Comparison of ENCODE assay signal across 7 cellular contexts in genomic region chr5:159156839-159157238, GRCh38. TPM values are rescaled to one million over a fixed set of nuclear protein-coding genes. Genes with fewer than 3 reads are reported as not detected.
DNase-seq lines count a peak whose midpoint lies in the region; ATAC-seq, FAIRE-seq and TF ChIP-seq lines count a peak whose summit lies in the region.

No MANE protein-coding gene starts in this region.

- no peaks in the 10 kb centered on the region for H3K9me3 Mint-ChIP-seq in central memory CD8-positive, alpha-beta T cell

- peak; percentile 40 for DNase-seq in DND-41
- peak; percentile 68 for DNase-seq in GM20000 (ENCODE audit: low spot score)
- DNase-seq in RCC 7860 (ENCODE audit: low spot score), result peak; percentile 50
- DNase-seq in central memory CD8-positive, alpha-beta T cell (ENCODE audit: low spot score in 2 of 2), result no peak
- DNase-seq in left colon, result no peak
- DNase-seq in thyroid gland, result peak; percentile 6 to 8

- H3K27me3 Mint-ChIP-seq in central memory CD8-positive, alpha-beta T cell, result no peaks in the 10 kb centered on the region

- H3K4me3 Mint-ChIP-seq in central memory CD8-positive, alpha-beta T cell, result no peak overlapping the region

- ATAC-seq in DND-41 (ENCODE audit: insufficient read depth, low read depth) (peak; percentile 89), left colon (peak; percentile 86)
- ATAC-seq in central memory CD8-positive, alpha-beta T cell (replicated peaks; ENCODE audit: extremely low read depth, poor library complexity, severe bottlenecking), result peak; percentile 69

- H3K9me3 ChIP-seq in DND-41 (ENCODE audit: insufficient read depth, low read length, severe bottlenecking), result no peaks in the 10 kb centered on the region
- no peaks in the 10 kb centered on the region for H3K9me3 ChIP-seq in thyroid gland

- TF ChIP-seq POLR2A in thyroid gland (IDR thresholded peaks at IDR 0.05), result no peak

- H3K9ac ChIP-seq in DND-41 (ENCODE audit: low read depth, low read length), result no peak overlapping the region
- no peak overlapping the region for H3K9ac ChIP-seq in KMS-11

- WGBS in thyroid gland, 2 donors, result 2 to 6% methylated on average over 2 of the region's 2 CpGs

- H3K79me2 ChIP-seq in DND-41 (ENCODE audit: insufficient read depth, low read length) (no peaks in the 10 kb centered on the region), KMS-11 (ENCODE audit: insufficient read depth, low read depth) (no peaks in the 10 kb centered on the region)

- H3K4me2 ChIP-seq in DND-41 (ENCODE audit: insufficient read depth, low read length) (no peak overlapping the region), KMS-11 (no peak overlapping the region)

- TF ChIP-seq CTCF in DND-41 (IDR thresholded peaks at IDR 0.05; ENCODE audit: borderline replicate concordance, extremely low read depth, low read length, poor library complexity, severe bottlenecking) (peak; percentile 89), GM20000 (IDR thresholded peaks at IDR 0.05; ENCODE audit: extremely low read depth, missing control alignments) (peak; percentile 58), KMS-11 (conservative IDR thresholded peaks at IDR 0.05; ENCODE audit: low read depth, low read length) (peak; percentile 71), thyroid gland (IDR thresholded peaks at IDR 0.05) (peak; percentile 63 to 91 (median 81))

- H3K36me3 Mint-ChIP-seq in central memory CD8-positive, alpha-beta T cell (ENCODE audit: insufficient read depth), result peaks cover 33% of the 10 kb centered on the region

- H3K4me3 ChIP-seq in DND-41 (ENCODE audit: low read depth in 1 of 2, low read length in 2 of 2), result no peak overlapping the region
- no peak overlapping the region for H3K4me3 ChIP-seq in KMS-11 (IDR thresholded peaks at IDR 0.05; ENCODE audit: insufficient read depth, low read depth, low read length)
- no peak overlapping the region for H3K4me3 ChIP-seq in thyroid gland (replicated peaks in 1 of 3)

- H4K20me1 ChIP-seq in DND-41 (ENCODE audit: insufficient read depth, low read length) (0 out of 2 replicates have a peak, but pooled peaks cover 8% of the 10 kb centered on the region), KMS-11 (ENCODE audit: insufficient read depth) (no peaks in the 10 kb centered on the region)

- H3K4me1 ChIP-seq in DND-41 (ENCODE audit: insufficient read depth, low read length), result peaks cover 7% of the 10 kb centered on the region; the same call in 1 of the 2 replicates
- peaks cover 11% of the 10 kb centered on the region for H3K4me1 ChIP-seq in KMS-11 (ENCODE audit: low read depth, poor library complexity, severe bottlenecking)
- H3K4me1 ChIP-seq in thyroid gland, result no peaks in the 10 kb centered on the region

- H3K27ac Mint-ChIP-seq in central memory CD8-positive, alpha-beta T cell (ENCODE audit: low read depth), result no peak overlapping the region

- H2AFZ ChIP-seq in DND-41 (ENCODE audit: low read depth, low read length) (no peak overlapping the region), KMS-11 (ENCODE audit: low read depth) (no peak overlapping the region)

- intact Hi-C loops in left colon (cut with DNase I, micrococcal nuclease) (loop anchor here in 1 of 2 donors (10.0 kb wide), 2 partner anchors 108 to 828 kb away; partner anchors contain the start of gene UBLCP1), thyroid gland (cut with DNase I) (loop anchor here (5.0 kb wide), 2 partner anchors 50 to 105 kb away; partner anchors contain the start of genes RNF145 and UBLCP1)

- FAIRE-seq in RCC 7860 (lab: Jason Lieb, UNC), result peak; percentile 25

- H3K27me3 ChIP-seq in DND-41 (ENCODE audit: insufficient read depth, low read length, poor library complexity) (no peaks in the 10 kb centered on the region), KMS-11 (ENCODE audit: insufficient read depth, low read depth) (no peaks in the 10 kb centered on the region), thyroid gland (no peaks in the 10 kb centered on the region)

- H3K27ac ChIP-seq in DND-41 (ENCODE audit: low read length) (no peak overlapping the region), KMS-11 (no peak overlapping the region), thyroid gland (no peak overlapping the region)

- H3K36me3 ChIP-seq in DND-41 (ENCODE audit: insufficient read depth, low read length), result peaks cover 64% of the 10 kb centered on the region
- H3K36me3 ChIP-seq in KMS-11 (ENCODE audit: insufficient read depth), result no peaks in the 10 kb centered on the region
- H3K36me3 ChIP-seq in thyroid gland, result peaks cover 18 to 19% of the 10 kb centered on the region in 2 donors

- peaks cover 9% of the 10 kb centered on the region for H3K4me1 Mint-ChIP-seq in central memory CD8-positive, alpha-beta T cell

RNA-seq across cellular contexts. Expression of gene RNF145, which starts 52.5 kb away (rescaled TPM):
- total RNA-seq in left colon (10 to 100 TPM; 67.0 to 69.3 TPM), thyroid gland (10 to 100 TPM; 59.5 to 88.6 (median 75.6) TPM)

RNA-seq across cellular contexts. Expression of gene EBF1, which starts 57.1 kb away (rescaled TPM):
- total RNA-seq in left colon, result 1 to 10 TPM; 3.4 to 8.2 TPM
- 10 to 100 TPM; 12.4 to 28.4 (median 20.6) TPM for total RNA-seq in thyroid gland

Comparison
In these comparisons a context has a peak if more than half of its experiments do, and no peak if none do; other contexts are left out.
1. DNase-seq: peak in DND-41 (single experiment), GM20000 (single experiment), RCC 7860 (single experiment) and thyroid gland (2 of 2); none in central memory CD8-positive, alpha-beta T cell (0 of 2) and left colon (0 of 2).
2. Peak in every context shown above with its lines, with median percentiles within 50 percentile points of each other: ATAC-seq and CTCF ChIP-seq.